Comparison of ENCODE assay signal across 9 cellular contexts in genomic region chr14:91149462-91149861, GRCh38. TPM values are rescaled to one million over a fixed set of nuclear protein-coding genes. Genes with fewer than 3 reads are reported as not detected.
DNase-seq lines count a peak whose midpoint lies in the region; ATAC-seq, FAIRE-seq and TF ChIP-seq lines count a peak whose summit lies in the region.
"Had no signal": no experiment of that assay in that cellular context is flagged by ENCODE, and none has a peak within 500 bp of the region (broad histone marks: within the 10 kb centered on the region; RNA-seq: fewer than 3 reads in every experiment).

No MANE protein-coding gene starts in this region.

- peak; percentile 99 for DNase-seq in AG04449 (ENCODE audit: low read depth, low spot score)
- peak; percentile 11 for DNase-seq in NCI-H2029 treated with DMSO at 0.1 percent for 48 hours (lab: John Stamatoyannopoulos, UW)
- peak; percentile 97 for DNase-seq in dedifferentiated amniotic fluid mesenchymal stem cell (ENCODE audit: extremely low spot score)
- peak in 1 of 3 donors; percentile 60 for DNase-seq in mucosa of descending colon
- no peak for DNase-seq in D721Med (ENCODE audit: insufficient read length, low spot score)
- DNase-seq: GDM1 had no signal

- no peak for TF ChIP-seq CTCF in AG04449 (IDR thresholded peaks at IDR 0.05; ENCODE audit: insufficient read depth, low read length, missing control alignments)
- TF ChIP-seq CTCF in mucosa of descending colon (IDR thresholded peaks at IDR 0.05) = no peak
- TF ChIP-seq CTCF in D721Med (IDR thresholded peaks at IDR 0.05; ENCODE audit: insufficient read depth, missing control alignments) = no peak

- H3K4me1 ChIP-seq in mucosa of descending colon (ENCODE audit: low read depth) = peaks cover 32% of the 10 kb centered on the region

- FAIRE-seq in D721Med (lab: Jason Lieb, UNC) = no peak

- no peaks in the 10 kb centered on the region for H3K9me3 ChIP-seq in mucosa of descending colon

- ATAC-seq in mucosa of descending colon (peak; percentile 82), HG02973 (IDR thresholded peaks at IDR 0.05; ENCODE audit: unreplicated experiment) (no peak), HG03280 (IDR thresholded peaks at IDR 0.05; ENCODE audit: unreplicated experiment) (no peak), GM18873 (IDR thresholded peaks at IDR 0.05; ENCODE audit: low FRiP score, unreplicated experiment) (no peak)

- POLR2A ChIA-PET in AG04449 (lab: Yijun Ruan, JAX) = no interaction called here

- H3K4me3 ChIP-seq in AG04449 (ENCODE audit: low read depth, low read length) (no peak overlapping the region), mucosa of descending colon (no peak overlapping the region)

- CTCF ChIA-PET in AG04449 (lab: Yijun Ruan, JAX) = interaction anchor here (1.0 to 1.7 kb wide), 4 partner anchors 11 to 246 kb away, joined by 3 to 6 read pairs (median 4); no protein-coding TSS in a partner anchor

- intact Hi-C loops in mucosa of descending colon (cut with DNase I, micrococcal nuclease) = no loop called here

- no peaks in the 10 kb centered on the region for H3K36me3 ChIP-seq in mucosa of descending colon (ENCODE audit: low read depth)

RNA-seq across cellular contexts. Expression of gene DGLUCY, which starts 35.6 kb away (rescaled TPM):
- 100 to 1,000 TPM in 2 of 3 donors, 10 to 100 TPM in 1; 94.0 to 149 (median 114) TPM for total RNA-seq in mucosa of descending colon
